Comparison of ENCODE assay signal across 2 cellular contexts in the genomic region with DNA sequence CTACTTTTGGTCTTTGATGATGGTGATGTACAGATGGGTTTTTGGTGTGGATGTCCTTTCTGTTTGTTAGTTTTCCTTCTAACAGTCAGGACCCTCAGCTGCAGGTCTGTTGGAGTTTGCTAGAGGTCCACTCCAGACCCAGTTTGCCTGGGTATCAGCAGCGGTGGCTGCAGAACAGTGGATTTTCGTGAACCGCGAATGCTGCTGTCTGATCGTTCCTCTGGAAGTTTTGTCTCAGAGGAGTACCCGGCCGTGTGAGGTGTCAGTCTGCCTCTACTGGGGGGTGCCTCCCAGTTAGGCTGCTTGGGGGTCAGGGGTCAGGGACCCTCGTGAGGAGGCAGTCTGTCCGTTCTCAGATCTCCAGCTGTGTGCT.
A peak's percentile ranks its signal among the peaks of the same experiment; 100 is the strongest.
TF ChIP-seq lines count a peak whose summit lies in the region.

No MANE protein-coding gene starts in this region.

TF ChIP-seq in HEK293, 187 proteins besides CTCF, POLR2A, EP300 and RAD21:
- 0 out of 2 replicates have a peak, but pooled peaks have one; percentile 32 for TF ChIP-seq ZNF596 (tag by site-specific recombination; IDR thresholded peaks at IDR 0.05)

TF ChIP-seq in K562, 482 proteins besides CTCF, POLR2A, EP300 and RAD21:
- TF ChIP-seq, protein P1, sequence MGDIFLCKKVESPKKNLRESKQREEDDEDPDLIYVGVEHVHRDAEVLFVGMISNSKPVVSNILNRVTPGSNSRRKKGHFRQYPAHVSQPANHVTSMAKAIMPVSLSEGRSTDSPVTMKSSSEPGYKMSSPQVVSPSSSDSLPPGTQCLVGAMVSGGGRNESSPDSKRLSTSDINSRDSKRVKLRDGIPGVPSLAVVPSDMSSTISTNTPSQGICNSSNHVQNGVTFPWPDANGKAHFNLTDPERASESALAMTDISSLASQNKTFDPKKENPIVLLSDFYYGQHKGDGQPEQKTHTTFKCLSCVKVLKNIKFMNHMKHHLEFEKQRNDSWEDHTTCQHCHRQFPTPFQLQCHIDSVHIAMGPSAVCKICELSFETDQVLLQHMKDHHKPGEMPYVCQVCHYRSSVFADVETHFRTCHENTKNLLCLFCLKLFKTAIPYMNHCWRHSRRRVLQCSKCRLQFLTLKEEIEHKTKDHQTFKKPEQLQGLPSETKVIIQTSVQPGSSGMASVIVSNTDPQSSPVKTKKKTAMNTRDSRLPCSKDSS (IDR thresholded peaks at IDR 0.05; ENCODE audit: low read depth, partially characterized antibody), result peak; percentile 85
- TF ChIP-seq TRIM28 (IDR thresholded peaks at IDR 0.05) (peak; percentile 87), CC2D1A (IDR thresholded peaks at IDR 0.05) (peak; percentile 39; the same call in 1 of the 2 replicates), ZEB2 (IDR thresholded peaks at IDR 0.05) (0 out of 2 replicates have a peak, but pooled peaks have one; percentile 7)
